ENCODE assay signal across 19 cellular contexts in genomic region chr2:216392945-216393840, GRCh38. TPM values are rescaled to one million over a fixed set of nuclear protein-coding genes. Genes with fewer than 3 reads are reported as not detected.
"Had no signal": no experiment of that assay in that cellular context is flagged by ENCODE, and none has a peak within 500 bp of the region (broad histone marks: within the 10 kb centered on the region; RNA-seq: fewer than 3 reads in every experiment).

No MANE protein-coding gene starts in this region.

- DNase-seq: dermis blood vessel endothelial cell; heart right ventricle; hypothalamus; kidney glomerular epithelial cell; naive thymus-derived CD4-positive, alpha-beta T cell; ovary; right cardiac atrium; small intestine; stimulated activated CD4-positive, alpha-beta T cell treated with anti-CD3 and anti-CD28 coated beads, Interleukin-12 subunit alpha, Interleukin-12 subunit beta, amount 100 ng/mL, for 4 hours; stimulated activated naive CD4-positive, alpha-beta T cell; stomach; substantia nigra; transverse colon had no signal

- H3K9me3 ChIP-seq: heart right ventricle, ovary, stomach, thoracic aorta, transverse colon had no signal

- H3K4me3 ChIP-seq: heart right ventricle, ovary, stomach, thoracic aorta, transverse colon had no signal

- H3K9me3 Mint-ChIP-seq: naive thymus-derived CD4-positive, alpha-beta T cell had no signal

- H3K27ac ChIP-seq: heart right ventricle, ovary, stomach, thoracic aorta, transverse colon had no signal

- H3K36me3 ChIP-seq: heart right ventricle, ovary, stomach, thoracic aorta, transverse colon had no signal

- H3K4me3 Mint-ChIP-seq: naive thymus-derived CD4-positive, alpha-beta T cell had no signal

- H3K4me1 ChIP-seq: stomach, transverse colon had no signal

- H3K27me3 ChIP-seq: heart right ventricle, ovary, transverse colon had no signal

- H3K27ac Mint-ChIP-seq: naive thymus-derived CD4-positive, alpha-beta T cell had no signal

RNA-seq across cellular contexts. Expression of gene MARCHF4, which starts 20.9 kb away (rescaled TPM):
- total RNA-seq: liver; mesenteric fat pad; mononuclear cell; naive thymus-derived CD4-positive, alpha-beta T cell; posterior vena cava had no signal
- polyA plus RNA-seq: esophagus; liver; naive thymus-derived CD4-positive, alpha-beta T cell; right cardiac atrium had no signal
